ENCODE assay signal across 24 cellular contexts in genomic region chr17:82644148-82644547, GRCh38.
"Had no signal": no experiment of that assay in that cellular context is flagged by ENCODE, and none has a peak within 500 bp of the region (broad histone marks: within the 10 kb centered on the region; RNA-seq: fewer than 3 reads in every experiment).

No MANE protein-coding gene starts in this region.

- DNase-seq: activated B cell treated with CpG ODN at 0.5 μM for 24 hours; activated CD8-positive, alpha-beta memory T cell treated with anti-CD3 and anti-CD28 coated beads, Interleukin-2, amount 10 ng/mL, durations not matched to agents 7 days and 5 days; activated CD8-positive, alpha-beta T cell treated with anti-CD3 and anti-CD28 coated beads, Interleukin-2, amount 10 ng/mL, durations not matched to agents 7 days and 5 days; activated naive CD4-positive, alpha-beta T cell treated with Interleukin-2 at 50 U/mL for 16 hours; activated T-cell treated with anti-CD3 and anti-CD28 coated beads, Interleukin-2, amount 50 U/mL, for 48 hours; adrenal gland; body of pancreas; cerebellar nuclear complex; colonic mucosa; dorsolateral prefrontal cortex; effector memory CD8-positive, alpha-beta T cell; foreskin keratinocyte; heart left ventricle; hypothalamus; immature natural killer cell; naive thymus-derived CD8-positive, alpha-beta T cell; stimulated activated naive CD4-positive, alpha-beta T cell; tibial artery had no signal

- ATAC-seq: activated CD8-positive, alpha-beta memory T cell treated with anti-CD3 and anti-CD28 coated beads, Interleukin-2, amount 10 ng/mL, durations not matched to agents 7 days and 5 days; activated CD8-positive, alpha-beta T cell treated with anti-CD3 and anti-CD28 coated beads, Interleukin-2, amount 10 ng/mL, durations not matched to agents 7 days and 5 days; body of pancreas; effector memory CD8-positive, alpha-beta T cell; foreskin keratinocyte; heart left ventricle; naive thymus-derived CD8-positive, alpha-beta T cell had no signal

- H3K27me3 ChIP-seq: adrenal gland, body of pancreas, colonic mucosa, dorsolateral prefrontal cortex, esophagus muscularis mucosa, foreskin keratinocyte, heart left ventricle, right atrium auricular region, suprapubic skin, tibial artery had no signal

- H3K4me3 ChIP-seq: adrenal gland, body of pancreas, colonic mucosa, dorsolateral prefrontal cortex, esophagus muscularis mucosa, heart left ventricle, right atrium auricular region, suprapubic skin, tibial artery had no signal

- H3K4me3 Mint-ChIP-seq: activated B cell treated with CpG ODN at 0.5 μM for 24 hours; activated CD8-positive, alpha-beta memory T cell treated with anti-CD3 and anti-CD28 coated beads, Interleukin-2, amount 10 ng/mL, durations not matched to agents 7 days and 5 days; activated CD8-positive, alpha-beta T cell treated with anti-CD3 and anti-CD28 coated beads, Interleukin-2, amount 10 ng/mL, durations not matched to agents 7 days and 5 days; activated naive CD8-positive, alpha-beta T cell; effector memory CD8-positive, alpha-beta T cell; memory B cell had no signal

- H3K9me3 ChIP-seq: adrenal gland, body of pancreas, colonic mucosa, esophagus muscularis mucosa, heart left ventricle, right atrium auricular region, suprapubic skin, tibial artery had no signal

- H3K9me3 Mint-ChIP-seq: activated B cell treated with CpG ODN at 0.5 μM for 24 hours; effector memory CD8-positive, alpha-beta T cell; immature natural killer cell; memory B cell; naive thymus-derived CD8-positive, alpha-beta T cell had no signal

- H3K27ac Mint-ChIP-seq: activated B cell treated with CpG ODN at 0.5 μM for 24 hours; activated CD8-positive, alpha-beta memory T cell treated with anti-CD3 and anti-CD28 coated beads, Interleukin-2, amount 10 ng/mL, durations not matched to agents 7 days and 5 days; activated CD8-positive, alpha-beta T cell treated with anti-CD3 and anti-CD28 coated beads, Interleukin-2, amount 10 ng/mL, durations not matched to agents 7 days and 5 days; activated naive CD8-positive, alpha-beta T cell; effector memory CD8-positive, alpha-beta T cell; immature natural killer cell; memory B cell; naive thymus-derived CD8-positive, alpha-beta T cell had no signal

- H3K9ac ChIP-seq: parathyroid adenoma had no signal

- H3K27me3 Mint-ChIP-seq: activated B cell treated with CpG ODN at 0.5 μM for 24 hours; activated CD8-positive, alpha-beta memory T cell treated with anti-CD3 and anti-CD28 coated beads, Interleukin-2, amount 10 ng/mL, durations not matched to agents 7 days and 5 days; activated naive CD8-positive, alpha-beta T cell; effector memory CD8-positive, alpha-beta T cell; memory B cell; naive thymus-derived CD8-positive, alpha-beta T cell had no signal
